1 cellular context compared by ENCODE assay signal in genomic region chr2:54967759-54968365, GRCh38.
TF ChIP-seq lines count a peak whose summit lies in the region.

No MANE protein-coding gene starts in this region.

TF ChIP-seq in K562, 482 proteins besides CTCF, POLR2A, EP300 and RAD21 (continued from another document):
- TF ChIP-seq ZBTB33 (CRISPR knock-in tag; IDR thresholded peaks at IDR 0.05) (0 out of 2 replicates have a peak, but pooled peaks have one; percentile 20), ZNF639 (CRISPR knock-in tag; conservative IDR thresholded peaks at IDR 0.05 in 1 of 2, IDR thresholded peaks at IDR 0.05 in 1 of 2) (no peak), GTF2E2 (tag; IDR thresholded peaks at IDR 0.05) (no peak), NELFE (IDR thresholded peaks at IDR 0.05; ENCODE audit: insufficient read depth, insufficient read length) (no peak), ZNF511 (CRISPR knock-in tag; IDR thresholded peaks at IDR 0.05) (0 out of 2 replicates have a peak, but pooled peaks have one; percentile 21), HDAC8 (tag; IDR thresholded peaks at IDR 0.05) (no peak), FOXJ3 (CRISPR knock-in tag; IDR thresholded peaks at IDR 0.05) (no peak), POLR2G (IDR thresholded peaks at IDR 0.05; ENCODE audit: low read depth, low read length) (peak; percentile 45; the same call in 1 of the 2 replicates)
TF ChIP-seq in K562: peak in this region for 6.
